In the genomic region with DNA sequence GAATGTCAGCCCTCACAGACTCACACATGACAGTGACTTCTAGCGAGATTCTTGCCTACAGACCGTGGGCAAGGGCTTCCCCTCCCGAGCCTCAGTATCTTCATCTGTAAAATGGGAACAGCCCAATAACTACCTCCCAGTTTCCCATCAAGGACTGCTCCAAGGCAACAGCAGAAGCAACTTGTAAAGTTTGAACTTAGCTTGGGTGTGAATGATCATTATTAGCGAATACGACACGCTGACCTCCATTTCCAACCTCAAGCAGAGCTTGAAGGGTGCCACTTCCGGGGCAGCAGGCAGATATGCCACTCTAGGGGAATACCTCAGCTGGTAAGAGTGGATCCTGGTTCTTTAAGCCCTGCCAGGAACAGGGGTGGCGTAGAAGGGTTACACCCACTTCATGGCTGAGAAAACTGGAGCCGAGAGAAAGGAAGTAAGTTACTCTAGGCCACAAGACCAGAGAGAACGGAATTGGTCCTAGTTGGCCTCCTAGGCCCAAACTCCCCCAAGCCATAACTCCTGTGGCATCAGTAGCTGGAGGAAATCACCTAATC, we compare ENCODE assay signal across 9 cellular contexts. TPM values are rescaled to one million over a fixed set of nuclear protein-coding genes. Genes with fewer than 3 reads are reported as not detected.
DNase-seq lines count a peak whose midpoint lies in the region; ATAC-seq, FAIRE-seq and TF ChIP-seq lines count a peak whose summit lies in the region.
"Had no signal": no experiment of that assay in that cellular context is flagged by ENCODE, and none has a peak within 500 bp of the region (broad histone marks: within the 10 kb centered on the region; RNA-seq: fewer than 3 reads in every experiment).

No MANE protein-coding gene starts in this region.

- peak overlapping the region; percentile 93 for H3K4me3 ChIP-seq in PC-3 (ENCODE audit: low read length)
- peak overlapping the region; percentile 90 for H3K4me3 ChIP-seq in bronchial epithelial cell (ENCODE audit: low read depth, low read length)
- peak overlapping the region; percentile 45 to 93 (median 90) for H3K4me3 ChIP-seq in transverse colon

- in situ Hi-C loops in transverse colon (cut with MboI; ENCODE audit: low pct_ligation_motif_present in 1 of 4, low pct_unique_long_range_greater_than_20kb in 1 of 4, low sequenced_read_pairs in 3 of 4): loop anchor here in 1 of 4 donors (5.0 kb wide), 1 partner anchor 88 kb away; the partner anchor contains the start of gene FAF2

- CTCF ChIA-PET in PC-3 (lab: Charles Lee): no interaction called here

- H3K36me3 ChIP-seq in PC-3 (ENCODE audit: low read depth, low read length): peaks cover 11% of the 10 kb centered on the region; the same call in 1 of the 2 replicates
- peaks cover 23% of the 10 kb centered on the region for H3K36me3 ChIP-seq in bronchial epithelial cell (ENCODE audit: control insufficient read depth, insufficient read depth, low read length)
- peaks cover 0 to 6% (median 0%) of the 10 kb centered on the region in 4 donors for H3K36me3 ChIP-seq in transverse colon

- DNase-seq in DMS53 (lab: John Stamatoyannopoulos, UW): peak; percentile 51
- no peak for DNase-seq in DMS53 treated with DMSO at 0.1 percent for 48 hours (lab: John Stamatoyannopoulos, UW; ENCODE audit: unreplicated experiment)
- peak; percentile 19 for DNase-seq in PC-3
- DNase-seq in bronchial epithelial cell (ENCODE audit: low read depth): peak; percentile 49
- DNase-seq in medulla oblongata (ENCODE audit: extremely low spot score): peak; percentile 57
- peak; percentile 73 for DNase-seq in transverse colon

- TF ChIP-seq EP300 in transverse colon (IDR thresholded peaks at IDR 0.05; ENCODE audit: low read depth): no peak

- no peaks in the 10 kb centered on the region for H3K9me2 ChIP-seq in PC-3 (replicated peaks; ENCODE audit: low read length)

- peaks cover 43% of the 10 kb centered on the region for H3K79me2 ChIP-seq in PC-3 (ENCODE audit: low read length)

- no TSS peak for BruUV-seq in PC-3 (replicated peaks; lab: Mats Ljungman, UMichigan)

- FAIRE-seq in bronchial epithelial cell (lab: Jason Lieb, UNC): no peak
- FAIRE-seq: A204.1 had no signal

- POLR2A ChIA-PET in PC-3 (lab: Charles Lee; ENCODE audit: unreplicated experiment): no interaction called here

- peaks cover 13% of the 10 kb centered on the region for H4K20me1 ChIP-seq in PC-3 (ENCODE audit: low read length)

- no peak overlapping the region for H2AFZ ChIP-seq in PC-3 (ENCODE audit: low read length)

- no peaks in the 10 kb centered on the region for H3F3A ChIP-seq in PC-3 (ENCODE audit: low read length, unreplicated experiment)

- intact Hi-C loops in PC-3 (cut with micrococcal nuclease) (no loop called here), transverse colon (cut with DNase I; ENCODE audit: low total_unique reads) (no loop called here)

- 26% methylated on average over 10 of the region's 10 CpGs; no CpG with 5 or more reads in 1 of the 2 donors for WGBS in transverse colon (ENCODE audit: low coverage in 1 of 2), 2 donors

- TF ChIP-seq POLR2A in transverse colon (IDR thresholded peaks at IDR 0.05): peak; percentile 93

- H3K27ac ChIP-seq in PC-3 (ENCODE audit: low read length) (peak overlapping the region; percentile 74), transverse colon (peak overlapping the region; percentile 89 to 99 (median 98))

- H3K4me1 ChIP-seq in PC-3 (ENCODE audit: insufficient read depth, low read length) (peaks cover 32% of the 10 kb centered on the region), transverse colon (peaks cover 34 to 60% (median 42%) of the 10 kb centered on the region in 4 donors)

- ATAC-seq in PC-3 (no peak), GM18870 (IDR thresholded peaks at IDR 0.05; ENCODE audit: unreplicated experiment) (no peak), GM21381 (IDR thresholded peaks at IDR 0.05; ENCODE audit: unreplicated experiment) (no peak)

- TF ChIP-seq CTCF in PC-3 (conservative IDR thresholded peaks at IDR 0.05; ENCODE audit: low read depth, low read length) (no peak), bronchial epithelial cell (IDR thresholded peaks at IDR 0.05; ENCODE audit: insufficient read depth, low read length, severe bottlenecking) (no peak), transverse colon (IDR thresholded peaks at IDR 0.05) (no peak)

- H3K27me3 ChIP-seq in PC-3 (ENCODE audit: low read length): no peaks in the 10 kb centered on the region
- no peaks in the 10 kb centered on the region for H3K27me3 ChIP-seq in bronchial epithelial cell (ENCODE audit: control insufficient read depth, insufficient read depth, low read length)
- no peaks in the 10 kb centered on the region for H3K27me3 ChIP-seq in transverse colon

- peak overlapping the region; percentile 97 for H3K9ac ChIP-seq in PC-3 (ENCODE audit: low read length)

- peak overlapping the region; percentile 96 for H3K4me2 ChIP-seq in PC-3 (ENCODE audit: low read length)

- H3K9me3 ChIP-seq in PC-3 (ENCODE audit: low read length) (no peaks in the 10 kb centered on the region), transverse colon (no peaks in the 10 kb centered on the region)

RNA-seq across cellular contexts. Expression of gene RNF44, which starts 2.0 kb away (rescaled TPM):
- total RNA-seq in PC-3 (2014; rRNA removed): 19.2 and 28.3 TPM in 2 replicates
- 2.1 and 3.6 TPM in 2 replicates for total RNA-seq in bronchial epithelial cell
- total RNA-seq in transverse colon: 10 to 100 TPM; 43.8 to 65.6 (median 54.8) TPM

RNA-seq across cellular contexts. Expression of gene CDHR2, which starts 14.0 kb away (rescaled TPM):
- total RNA-seq in PC-3 (2014; rRNA removed) (0.07 TPM in 1 of 2 replicates, not detected in the other), bronchial epithelial cell (under 0.01 TPM in 2 replicates), transverse colon (100 to 1,000 TPM in 2 of 4 donors, 10 to 100 TPM in 2; 15.5 to 257 (median 104) TPM)

Comparison
In these comparisons a context has a peak if more than half of its experiments do, and no peak if none do; other contexts are left out.
1. RNA of gene CDHR2, which starts 14.0 kb away (total RNA-seq): 15.5 to 257 TPM in transverse colon; 0.07 TPM in PC-3 and under 0.01 TPM in bronchial epithelial cell; every median in the first group is over 10 times any median in the second.
2. Peak in every context shown above with its lines, with median percentiles within 50 percentile points of each other: H3K4me3 ChIP-seq.